32 cellular contexts compared by ENCODE assay signal in genomic region chr2:200394045-200394444, GRCh38.
"Had no signal": no experiment of that assay in that cellular context is flagged by ENCODE, and none has a peak within 500 bp of the region (broad histone marks: within the 10 kb centered on the region; RNA-seq: fewer than 3 reads in every experiment).

No MANE protein-coding gene starts in this region.

- ATAC-seq: activated CD8-positive, alpha-beta T cell treated with anti-CD3 and anti-CD28 coated beads, Interleukin-2, amount 10 ng/mL, durations not matched to agents 7 days and 5 days; activated naive CD8-positive, alpha-beta T cell treated with anti-CD3 and anti-CD28 coated beads, Interleukin-2, amount 50 U/mL, for 24 hours; PC-3; Right ventricle myocardium inferior; SK-N-SH treated with all-trans-retinoic acid at 6 μM for 48 hours; T-cell; T-helper 17 cell had no signal

- H3K4me3 Mint-ChIP-seq: activated CD4-positive, alpha-beta T cell treated with anti-CD3 and anti-CD28 coated beads, Interleukin-2, amount 10 ng/mL, durations not matched to agents 24 days and 14 days; activated CD8-positive, alpha-beta T cell treated with anti-CD3 and anti-CD28 coated beads, Interleukin-2, amount 10 ng/mL, durations not matched to agents 7 days and 5 days; activated naive CD4-positive, alpha-beta T cell treated with anti-CD3 and anti-CD28 coated beads, Interleukin-2, amount 10 ng/mL, durations not matched to agents 7 days and 5 days; activated naive CD8-positive, alpha-beta T cell; activated naive CD8-positive, alpha-beta T cell treated with anti-CD3 and anti-CD28 coated beads, Interleukin-2, amount 50 U/mL, for 24 hours; activated T-cell treated with anti-CD3 and anti-CD28 coated beads, Interleukin-2, amount 50 U/mL, for 24 hours; activated T-helper 1 cell treated with anti-CD3 and anti-CD28 coated beads, Interleukin-12 subunit alpha, Interleukin-12 subunit beta, Interleukin-2, Interleukin-4 antibody, amounts not matched to agents 30 ng/mL and 10 ng/mL and 1 ng/mL, durations not matched to agents 14 hours and 24 hours and 36 hours; brain; T-cell; T-helper 17 cell had no signal

- DNase-seq: activated CD4-positive, alpha-beta T cell treated with anti-CD3 and anti-CD28 coated beads, Interleukin-2, amount 10 ng/mL, durations not matched to agents 24 days and 14 days; activated CD4-positive, alpha-beta T cell treated with anti-CD3 and anti-CD28 coated beads, Interleukin-2, amount 50 U/mL, for 4 hours; activated CD4-positive, CD25-positive, alpha-beta regulatory T cell; activated CD8-positive, alpha-beta T cell treated with anti-CD3 and anti-CD28 coated beads, Interleukin-2, amount 10 ng/mL, durations not matched to agents 7 days and 5 days; activated naive CD4-positive, alpha-beta T cell treated with anti-CD3 and anti-CD28 coated beads, Interleukin-2, amount 10 ng/mL, durations not matched to agents 7 days and 5 days; activated naive CD8-positive, alpha-beta T cell treated with anti-CD3 and anti-CD28 coated beads, Interleukin-2, amount 50 U/mL, for 24 hours; activated T-cell treated with anti-CD3 and anti-CD28 coated beads, Interleukin-2, amount 50 U/mL, for 24 hours; anterior cingulate cortex; caudate nucleus; cerebellar nuclear complex; KG1; MM.1S; MV-4-11; NCI-H1092; NCI-H1436 treated with DMSO at 0.1 percent for 48 hours; NCI-H1694 treated with DMSO at 0.1 percent for 48 hours; NCI-H2029; NCI-H510A; NCI-H526; NK-92 treated with Interleukin-12 subunit alpha and Interleukin-12 subunit beta, amount 100 ng/mL, for 24 hours; PC-3; SIG-M5; T-cell; T-helper 17 cell; T-helper 9 cell had no signal

- H3K4me1 Mint-ChIP-seq: activated naive CD4-positive, alpha-beta T cell treated with anti-CD3 and anti-CD28 coated beads, Interleukin-2, amount 10 ng/mL, durations not matched to agents 7 days and 5 days; T-cell had no signal

- H3K27ac ChIP-seq: RWPE1, VCaP had no signal

- H3K27ac Mint-ChIP-seq: activated CD4-positive, alpha-beta T cell treated with anti-CD3 and anti-CD28 coated beads, Interleukin-2, amount 10 ng/mL, durations not matched to agents 24 days and 14 days; activated CD8-positive, alpha-beta T cell treated with anti-CD3 and anti-CD28 coated beads, Interleukin-2, amount 10 ng/mL, durations not matched to agents 7 days and 5 days; activated naive CD4-positive, alpha-beta T cell treated with anti-CD3 and anti-CD28 coated beads, Interleukin-2, amount 10 ng/mL, durations not matched to agents 7 days and 5 days; activated naive CD8-positive, alpha-beta T cell; activated naive CD8-positive, alpha-beta T cell treated with anti-CD3 and anti-CD28 coated beads, Interleukin-2, amount 50 U/mL, for 24 hours; activated T-cell treated with anti-CD3 and anti-CD28 coated beads, Interleukin-2, amount 50 U/mL, for 24 hours; activated T-helper 1 cell treated with anti-CD3 and anti-CD28 coated beads, Interleukin-12 subunit alpha, Interleukin-12 subunit beta, Interleukin-2, Interleukin-4 antibody, amounts not matched to agents 30 ng/mL and 10 ng/mL and 1 ng/mL, durations not matched to agents 14 hours and 24 hours and 36 hours; T-cell; T-helper 17 cell had no signal

- H3K9me3 Mint-ChIP-seq: activated naive CD4-positive, alpha-beta T cell treated with anti-CD3 and anti-CD28 coated beads, Interleukin-2, amount 10 ng/mL, durations not matched to agents 7 days and 5 days; activated naive CD8-positive, alpha-beta T cell treated with anti-CD3 and anti-CD28 coated beads, Interleukin-2, amount 50 U/mL, for 24 hours; activated T-cell treated with anti-CD3 and anti-CD28 coated beads, Interleukin-2, amount 50 U/mL, for 24 hours; activated T-helper 1 cell treated with anti-CD3 and anti-CD28 coated beads, Interleukin-12 subunit alpha, Interleukin-12 subunit beta, Interleukin-2, Interleukin-4 antibody, amounts not matched to agents 30 ng/mL and 10 ng/mL and 1 ng/mL, durations not matched to agents 14 hours and 24 hours and 36 hours; T-cell had no signal

- H3K27me3 Mint-ChIP-seq: activated CD4-positive, alpha-beta T cell treated with anti-CD3 and anti-CD28 coated beads, Interleukin-2, amount 10 ng/mL, durations not matched to agents 24 days and 14 days; activated naive CD4-positive, alpha-beta T cell treated with anti-CD3 and anti-CD28 coated beads, Interleukin-2, amount 10 ng/mL, durations not matched to agents 7 days and 5 days; activated naive CD8-positive, alpha-beta T cell; activated naive CD8-positive, alpha-beta T cell treated with anti-CD3 and anti-CD28 coated beads, Interleukin-2, amount 50 U/mL, for 24 hours; activated T-cell treated with anti-CD3 and anti-CD28 coated beads, Interleukin-2, amount 50 U/mL, for 24 hours; brain; T-cell; T-helper 17 cell had no signal
